18 cellular contexts compared by ENCODE assay signal in genomic region chr7:151835636-151836035, GRCh38.
"Had no signal": no experiment of that assay in that cellular context is flagged by ENCODE, and none has a peak within 500 bp of the region (broad histone marks: within the 10 kb centered on the region; RNA-seq: fewer than 3 reads in every experiment).

No MANE protein-coding gene starts in this region.

- H3K27ac Mint-ChIP-seq: mesothelial cell of epicardium had no signal

- H3K36me3 ChIP-seq: thoracic aorta, transverse colon had no signal

- H3K9me3 Mint-ChIP-seq: mesothelial cell of epicardium, natural killer cell had no signal

- H3K4me3 ChIP-seq: hepatocyte, stomach, thoracic aorta, transverse colon had no signal

- H3K4me3 Mint-ChIP-seq: mesothelial cell of epicardium, natural killer cell had no signal

- H3K4me2 ChIP-seq: hepatocyte had no signal

- ATAC-seq: foreskin keratinocyte, left lobe of liver, natural killer cell, sciatic nerve had no signal

- H3K4me1 ChIP-seq: foreskin keratinocyte had no signal

- DNase-seq: dermis blood vessel endothelial cell; erythroblast; foreskin keratinocyte; natural killer cell; stimulated activated CD4-positive, alpha-beta T cell treated with anti-CD3 and anti-CD28 coated beads, Interleukin-2, amount 100 ng/mL, for 24 hours; stimulated activated CD4-positive, alpha-beta T cell treated with anti-CD3 and anti-CD28 coated beads, Interleukin-4, amount 100 ng/mL, for 4 hours; stimulated activated naive CD4-positive, alpha-beta T cell; stomach; substantia nigra; transverse colon had no signal

- H3K27ac ChIP-seq: foreskin keratinocyte, hepatocyte, stomach, thoracic aorta, transverse colon had no signal

- FAIRE-seq: colon, endothelial cell of umbilical vein, islet of Langerhans had no signal

- H3K27me3 ChIP-seq: foreskin keratinocyte, hepatocyte, stomach, transverse colon had no signal

- H3K36me3 Mint-ChIP-seq: mesothelial cell of epicardium, natural killer cell had no signal

- H3K9me3 ChIP-seq: stomach, thoracic aorta, transverse colon had no signal
